Comparison of ENCODE assay signal across 7 cellular contexts in the genomic region with DNA sequence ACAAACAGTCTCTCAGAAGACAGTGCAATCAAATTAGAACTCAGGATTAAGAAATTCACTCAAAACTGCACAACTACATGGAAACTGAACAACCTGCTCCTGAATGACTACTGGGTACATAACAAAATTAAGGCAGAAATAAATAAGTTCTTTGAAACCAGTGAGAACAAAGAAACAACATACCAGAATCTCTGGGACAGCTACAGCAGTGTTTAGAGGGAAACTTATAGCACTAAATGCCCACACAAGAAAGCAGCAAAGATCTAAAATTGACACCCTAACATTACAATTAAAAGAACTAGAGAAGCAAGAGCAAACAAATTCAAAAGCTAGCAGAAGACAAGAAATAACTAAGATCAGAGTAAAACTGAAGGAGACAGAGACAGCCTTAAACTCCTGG. TPM values are rescaled to one million over a fixed set of nuclear protein-coding genes. Genes with fewer than 3 reads are reported as not detected.
"Had no signal": no experiment of that assay in that cellular context is flagged by ENCODE, and none has a peak within 500 bp of the region (broad histone marks: within the 10 kb centered on the region; RNA-seq: fewer than 3 reads in every experiment).

No MANE protein-coding gene starts in this region.

RNA-seq across cellular contexts. Expression of a gene that starts 12.7 kb away (rescaled TPM):
- total RNA-seq: activated naive CD4-positive, alpha-beta T cell treated with anti-CD3 and anti-CD28 coated beads for 36 hours; activated naive CD4-positive, alpha-beta T cell treated with anti-CD3 and anti-CD28 coated beads, Interleukin-2, amount 50 U/mL, for 72 hours; activated naive CD8-positive, alpha-beta T cell treated with anti-CD3 and anti-CD28 coated beads for 36 hours; activated T-cell treated with anti-CD3 and anti-CD28 coated beads, Interleukin-2, amount 50 U/mL, for 4 hours; activated T-helper 1 cell treated with anti-CD3 and anti-CD28 coated beads, Interleukin-12 subunit alpha, Interleukin-12 subunit beta, Interleukin-2, Interleukin-4 antibody, amounts not matched to agents 30 ng/mL and 10 ng/mL and 1 ng/mL, durations not matched to agents 14 hours and 24 hours and 36 hours; activated T-helper 2 cell treated with anti-CD3 and anti-CD28 coated beads, Interferon-gamma antibody, Interleukin-2, Interleukin-4, amounts not matched to agents 10 μg/mL and 5 μg/mL and 100 μg/mL, durations not matched to agents 14 hours and 24 hours and 36 hours had no signal
- polyA plus RNA-seq: cardiac muscle cell had no signal
